Comparison of ENCODE assay signal across 1 cellular context in the genomic region with DNA sequence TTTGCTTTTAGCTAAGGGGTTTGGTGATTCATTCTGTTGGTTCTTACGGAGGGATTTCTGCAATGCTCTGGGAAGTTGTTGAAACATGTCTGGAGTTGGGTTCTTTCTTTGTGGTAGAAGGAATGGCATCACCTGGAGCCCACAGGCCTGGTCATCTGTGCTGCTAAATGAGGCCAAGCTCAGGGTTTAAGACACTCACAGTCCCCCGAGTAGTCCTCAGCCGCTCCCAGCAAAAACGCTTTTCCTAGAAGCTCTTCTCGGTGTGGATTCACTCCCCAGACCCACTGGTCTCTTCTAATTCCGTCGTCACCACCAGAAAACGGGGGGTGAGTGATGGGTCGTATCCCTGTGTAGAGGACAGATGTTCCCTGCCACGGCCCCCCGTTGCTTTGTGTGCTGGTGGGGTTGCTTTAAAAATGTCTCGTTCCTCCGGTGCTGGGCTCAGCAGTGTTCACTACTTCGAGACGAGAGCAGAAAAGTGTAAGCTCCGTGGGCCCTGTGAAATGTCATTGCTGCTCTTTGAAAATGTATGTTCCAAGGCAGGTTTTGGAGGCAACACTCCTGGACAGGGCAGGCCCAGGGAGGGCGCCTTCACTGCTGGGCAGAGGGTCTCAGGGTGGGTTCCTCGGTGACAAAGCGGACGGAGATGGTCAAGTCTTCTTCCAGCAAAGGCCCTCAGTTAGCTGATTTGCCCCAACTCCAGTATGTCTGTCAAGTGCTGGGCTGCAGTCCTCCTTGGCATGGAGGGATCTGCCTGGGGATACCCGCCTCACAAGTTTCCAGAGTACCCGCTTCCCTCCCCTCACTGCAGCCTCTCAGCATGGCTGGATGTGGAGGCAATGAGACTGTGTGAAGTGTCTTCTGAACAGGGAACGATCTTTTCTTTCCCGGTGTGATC.
TF ChIP-seq lines count a peak whose summit lies in the region.

No MANE protein-coding gene starts in this region.

TF ChIP-seq in IMR-90, 13 proteins besides CTCF, POLR2A, EP300 and RAD21:
- TF ChIP-seq BHLHE40 (IDR thresholded peaks at IDR 0.05; ENCODE audit: low read depth, low read length) (no peak), MAZ (IDR thresholded peaks at IDR 0.05; ENCODE audit: borderline replicate concordance, low read depth, low read length) (no peak), CEBPB (IDR thresholded peaks at IDR 0.05; ENCODE audit: low read depth, low read length) (no peak), SMC3 (IDR thresholded peaks at IDR 0.05; ENCODE audit: low read depth, low read length) (no peak), MAFK (IDR thresholded peaks at IDR 0.05; ENCODE audit: low read depth, low read length) (no peak), CHD1 (IDR thresholded peaks at IDR 0.05; ENCODE audit: low read depth, low read length) (no peak), MXI1 (IDR thresholded peaks at IDR 0.05; ENCODE audit: borderline replicate concordance, low read depth, low read length) (no peak), RFX5 (IDR thresholded peaks at IDR 0.05; ENCODE audit: low read depth, low read length) (no peak)
